24 cellular contexts compared by ENCODE assay signal in the genomic region with DNA sequence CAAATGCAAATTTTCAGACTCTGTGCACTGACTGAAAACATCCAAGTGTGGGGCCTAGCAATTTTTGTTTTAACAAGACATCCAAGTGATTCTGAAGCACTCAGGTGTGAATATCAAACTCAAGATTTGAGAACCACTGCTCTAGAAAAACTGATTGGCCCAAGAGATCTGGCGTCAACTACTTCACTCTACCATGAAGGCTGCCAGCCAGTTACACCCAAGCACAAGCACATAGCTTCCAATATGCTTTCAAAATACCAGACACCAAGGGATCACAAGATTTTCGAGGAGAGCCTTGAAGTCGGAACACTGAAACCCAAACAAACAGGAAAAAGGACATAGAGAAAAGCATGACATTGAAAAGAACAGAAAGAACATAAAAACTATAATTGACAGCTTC.
A peak's percentile ranks its signal among the peaks of the same experiment; 100 is the strongest.
DNase-seq lines count a peak whose midpoint lies in the region; TF ChIP-seq lines count a peak whose summit lies in the region.
"Had no signal": no experiment of that assay in that cellular context is flagged by ENCODE, and none has a peak within 500 bp of the region (broad histone marks: within the 10 kb centered on the region; RNA-seq: fewer than 3 reads in every experiment).

No MANE protein-coding gene starts in this region.

- no peaks in the 10 kb centered on the region for H3K79me2 ChIP-seq in PC-9 (ENCODE audit: low read depth)

- 40% methylated on average over 3 of the region's 3 CpGs for WGBS in thyroid gland, 2 donors

- H2AFZ ChIP-seq in PC-9: peak overlapping the region; percentile 40; the same call in 1 of the 2 replicates

- H3K4me3 ChIP-seq in PC-9: no peak overlapping the region
- no peak overlapping the region for H3K4me3 ChIP-seq in thyroid gland (replicated peaks in 1 of 3)
- H3K4me3 ChIP-seq: BLaER1, GM12878 had no signal

- POLR2A ChIA-PET in PC-9 (lab: Charles Lee; ENCODE audit: unreplicated experiment): interaction anchor here (0.6 kb wide), 1 partner anchor 304 kb away, joined by 4 read pairs; no protein-coding TSS in a partner anchor

- H3K4me3 Mint-ChIP-seq in HFFc6: peak overlapping the region; percentile 52; the same call in 1 of the 2 replicates
- no peak overlapping the region for H3K4me3 Mint-ChIP-seq in progenitor cell of endocrine pancreas (ENCODE audit: low read depth)
- H3K4me3 Mint-ChIP-seq: CD14-positive monocyte; CD4-positive, alpha-beta memory T cell; CD4-positive, CD25-positive, alpha-beta regulatory T cell; CD8-positive, alpha-beta memory T cell had no signal

- no peak overlapping the region for H3K27ac Mint-ChIP-seq in HFFc6
- H3K27ac Mint-ChIP-seq in progenitor cell of endocrine pancreas: no peak overlapping the region
- H3K27ac Mint-ChIP-seq: CD14-positive monocyte; CD4-positive, CD25-positive, alpha-beta regulatory T cell; CD8-positive, alpha-beta memory T cell had no signal

- H3K27me3 ChIP-seq in PC-9 (ENCODE audit: insufficient read depth, low read depth) (no peaks in the 10 kb centered on the region), thyroid gland (no peaks in the 10 kb centered on the region)
- H3K27me3 ChIP-seq: BE2C, BLaER1 had no signal

- no peaks in the 10 kb centered on the region for H4K20me1 ChIP-seq in PC-9 (ENCODE audit: insufficient read depth)
- H4K20me1 ChIP-seq: BLaER1 had no signal

- CTCF ChIA-PET in PC-9 (lab: Charles Lee): no interaction called here

- H3K36me3 Mint-ChIP-seq in HFFc6 (ENCODE audit: low read depth): no peaks in the 10 kb centered on the region
- no peaks in the 10 kb centered on the region for H3K36me3 Mint-ChIP-seq in progenitor cell of endocrine pancreas (ENCODE audit: insufficient read depth)
- H3K36me3 Mint-ChIP-seq: CD14-positive monocyte; CD4-positive, alpha-beta memory T cell; CD4-positive, CD25-positive, alpha-beta regulatory T cell; CD8-positive, alpha-beta memory T cell had no signal

- H3K4me1 ChIP-seq in PC-9 (replicated peaks; ENCODE audit: insufficient read depth) (no peaks in the 10 kb centered on the region), thyroid gland (peaks cover 0 to 3% of the 10 kb centered on the region in 2 donors)
- H3K4me1 ChIP-seq: BE2C, BLaER1 had no signal

- intact Hi-C loops in PC-9 (cut with micrococcal nuclease; ENCODE audit: unreplicated experiment): no loop called here
- intact Hi-C loops in thyroid gland (cut with DNase I): no loop called here

- H3K9me3 ChIP-seq in PC-9 (ENCODE audit: insufficient read depth, low read depth): no peaks in the 10 kb centered on the region
- no peaks in the 10 kb centered on the region for H3K9me3 ChIP-seq in thyroid gland
- H3K9me3 ChIP-seq: BE2C, BLaER1 had no signal

- TF ChIP-seq CTCF in HFFc6 (IDR thresholded peaks at IDR 0.05) (no peak), PC-9 (conservative IDR thresholded peaks at IDR 0.05) (no peak), thyroid gland (IDR thresholded peaks at IDR 0.05) (no peak), progenitor cell of endocrine pancreas (IDR thresholded peaks at IDR 0.05; ENCODE audit: unreplicated experiment) (no peak)

- H3F3A ChIP-seq in PC-9 (ENCODE audit: insufficient read depth, low read depth): no peaks in the 10 kb centered on the region

- no peaks in the 10 kb centered on the region for H3K27me3 Mint-ChIP-seq in HFFc6 (ENCODE audit: insufficient read depth)
- no peaks in the 10 kb centered on the region for H3K27me3 Mint-ChIP-seq in progenitor cell of endocrine pancreas
- H3K27me3 Mint-ChIP-seq: CD4-positive, alpha-beta memory T cell; CD4-positive, CD25-positive, alpha-beta regulatory T cell; CD8-positive, alpha-beta memory T cell had no signal

- H3K36me3 ChIP-seq in PC-9 (ENCODE audit: low read depth) (no peaks in the 10 kb centered on the region), thyroid gland (no peaks in the 10 kb centered on the region)
- H3K36me3 ChIP-seq: BE2C, BLaER1 had no signal

- TF ChIP-seq POLR2A in thyroid gland (IDR thresholded peaks at IDR 0.05): no peak

- DNase-seq in HFFc6 (no peak), PC-9 (no peak), thyroid gland (peak; percentile 56 to 68), OCI-M1 (lab: John Stamatoyannopoulos, UW) (no peak), HuH-7 (ENCODE audit: low spot score) (no peak), progenitor cell of endocrine pancreas (ENCODE audit: low spot score, unreplicated experiment) (no peak)
- DNase-seq: 8988T; ACHN; BE2C; C1 segment of cervical spinal cord; CD4-positive, alpha-beta memory T cell; CD4-positive, CD25-positive, alpha-beta regulatory T cell; CD8-positive, alpha-beta memory T cell; COR-L47; DMS 273 treated with DMSO at 0.1 percent for 48 hours; DMS153; DMS53; DMS79; DND-41; EL; GDM1 had no signal

- peaks cover 8% of the 10 kb centered on the region; the same call in 1 of the 2 replicates for H3K9me3 Mint-ChIP-seq in HFFc6
- no peaks in the 10 kb centered on the region for H3K9me3 Mint-ChIP-seq in progenitor cell of endocrine pancreas (ENCODE audit: low read depth)

- H3K4me1 Mint-ChIP-seq in HFFc6 (ENCODE audit: low read depth): peaks cover 7% of the 10 kb centered on the region; the same call in 1 of the 2 replicates
- H3K4me1 Mint-ChIP-seq in progenitor cell of endocrine pancreas (ENCODE audit: low read depth): peaks cover under 1% of the 10 kb centered on the region
- H3K4me1 Mint-ChIP-seq: CD14-positive monocyte; CD4-positive, alpha-beta memory T cell; CD4-positive, CD25-positive, alpha-beta regulatory T cell; CD8-positive, alpha-beta memory T cell had no signal

- no TSS peak for BruUV-seq in PC-9 (replicated peaks; lab: Mats Ljungman, UMichigan)

- H3K4me2 ChIP-seq in PC-9: no peak overlapping the region
- H3K4me2 ChIP-seq: BLaER1 had no signal

- no peaks in the 10 kb centered on the region for H3K9me2 ChIP-seq in PC-9 (ENCODE audit: insufficient read depth)

- H3K27ac ChIP-seq in PC-9 (no peak overlapping the region), thyroid gland (peak overlapping the region in 2 of 3 donors; percentile 52 to 56)
- H3K27ac ChIP-seq: BLaER1 had no signal

Comparison
In these comparisons a context has a peak if more than half of its experiments do, and no peak if none do; other contexts are left out.
1. DNase-seq: peak in thyroid gland (2 of 2); none in HFFc6 (single experiment), PC-9 (0 of 2), OCI-M1 (single experiment), HuH-7 (single experiment) and progenitor cell of endocrine pancreas (single experiment).